ENCODE assay signal across 8 cellular contexts in the genomic region with DNA sequence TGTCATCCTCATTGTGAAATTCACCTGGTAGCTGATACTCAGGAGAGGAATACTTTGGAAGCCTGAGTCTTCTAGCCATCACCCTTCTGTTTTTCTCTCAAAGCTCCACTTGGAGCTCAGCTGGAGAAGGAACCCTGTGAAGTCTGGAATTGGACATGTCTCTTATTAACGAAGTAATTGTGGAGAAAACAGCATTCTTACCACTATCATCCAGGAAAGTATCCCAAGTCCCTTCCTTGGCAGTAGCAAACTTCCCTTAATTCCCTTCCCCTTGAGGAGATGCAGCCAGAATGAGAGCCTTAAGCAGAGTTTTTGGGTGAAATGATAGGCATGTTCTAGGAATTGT. TPM values are rescaled to one million over a fixed set of nuclear protein-coding genes. Genes with fewer than 3 reads are reported as not detected.
A peak's percentile ranks its signal among the peaks of the same experiment; 100 is the strongest.
DNase-seq lines count a peak whose midpoint lies in the region; TF ChIP-seq lines count a peak whose summit lies in the region.

No MANE protein-coding gene starts in this region.

- peak overlapping the region; percentile 90 for H3K4me2 ChIP-seq in OCI-LY3 (ENCODE audit: low read length)

- peaks cover 24% of the 10 kb centered on the region for H3K4me1 ChIP-seq in OCI-LY3 (ENCODE audit: low read length)
- no peaks in the 10 kb centered on the region for H3K4me1 ChIP-seq in endocrine pancreas (ENCODE audit: control insufficient read depth, insufficient read depth, low read length)
- H3K4me1 ChIP-seq in neuron (ENCODE audit: insufficient read depth, low read length) = peaks cover 16% of the 10 kb centered on the region

- DNase-seq in cerebellum (ENCODE audit: low spot score) = no peak
- DNase-seq in germinal center (ENCODE audit: low spot score) = no peak
- DNase-seq in stimulated activated CD4-positive, alpha-beta T cell treated with anti-CD3 and anti-CD28 coated beads, Interleukin-2, amount 100 ng/mL, for 24 hours = no peak
- no peak for DNase-seq in HCEC 1CT

- H3K27me3 ChIP-seq in OCI-LY3 (ENCODE audit: low read depth, low read length) = no peaks in the 10 kb centered on the region
- H3K27me3 ChIP-seq in endocrine pancreas (ENCODE audit: control insufficient read depth, insufficient read depth, low read length) = no peaks in the 10 kb centered on the region
- no peaks in the 10 kb centered on the region for H3K27me3 ChIP-seq in neuron (ENCODE audit: insufficient read depth, low read length)

- H3K4me3 ChIP-seq in OCI-LY3 (ENCODE audit: low read length) (peak overlapping the region; percentile 94), endocrine pancreas (ENCODE audit: control insufficient read depth, insufficient read depth, low read length) (peak overlapping the region; percentile 41), neuron (ENCODE audit: low read length) (peak overlapping the region; percentile 81)

- no peak for TF ChIP-seq CTCF in C4-2B (conservative IDR thresholded peaks at IDR 0.05)
- TF ChIP-seq CTCF in OCI-LY3 (IDR thresholded peaks at IDR 0.05; ENCODE audit: low read depth, low read length) = no peak

- no peaks in the 10 kb centered on the region for H3K36me3 ChIP-seq in OCI-LY3 (replicated peaks; ENCODE audit: low read depth, low read length)
- no peaks in the 10 kb centered on the region for H3K36me3 ChIP-seq in endocrine pancreas (ENCODE audit: control insufficient read depth, insufficient read depth, low read length)
- no peaks in the 10 kb centered on the region for H3K36me3 ChIP-seq in neuron (ENCODE audit: insufficient read depth, low read length)

- H2AFZ ChIP-seq in OCI-LY3 (ENCODE audit: low read depth, low read length) (peak overlapping the region; percentile 100), neuron (ENCODE audit: low read depth, low read length) (peak overlapping the region; percentile 41)

- no peaks in the 10 kb centered on the region for H3K79me2 ChIP-seq in OCI-LY3 (ENCODE audit: low read length)

- H3K9me3 ChIP-seq in OCI-LY3 (ENCODE audit: insufficient read depth, low read length) (no peaks in the 10 kb centered on the region), endocrine pancreas (ENCODE audit: control insufficient read depth, low read length) (no peaks in the 10 kb centered on the region), neuron (ENCODE audit: low read length) (no peaks in the 10 kb centered on the region)

- no peaks in the 10 kb centered on the region for H4K20me1 ChIP-seq in OCI-LY3 (ENCODE audit: insufficient read depth, low read length)

- H3K9ac ChIP-seq in OCI-LY3 (ENCODE audit: low read length) (peak overlapping the region; percentile 93), endocrine pancreas (ENCODE audit: control insufficient read depth, insufficient read depth, low read length) (peak overlapping the region; percentile 50)

- H3K27ac ChIP-seq in C4-2B = peak overlapping the region; percentile 85
- H3K27ac ChIP-seq in OCI-LY3 (ENCODE audit: low read length) = peak overlapping the region; percentile 55

RNA-seq across cellular contexts. Expression of a gene that starts 30.7 kb away (rescaled TPM):
- total RNA-seq in cerebellum = 250 TPM

Comparison
In these comparisons a context has a peak if more than half of its experiments do, and no peak if none do; other contexts are left out.
1. H3K4me3 ChIP-seq: peak in every context shown above with its lines; median percentile 94 in OCI-LY3; 81 in neuron; 41 in endocrine pancreas.